In the genomic region with DNA sequence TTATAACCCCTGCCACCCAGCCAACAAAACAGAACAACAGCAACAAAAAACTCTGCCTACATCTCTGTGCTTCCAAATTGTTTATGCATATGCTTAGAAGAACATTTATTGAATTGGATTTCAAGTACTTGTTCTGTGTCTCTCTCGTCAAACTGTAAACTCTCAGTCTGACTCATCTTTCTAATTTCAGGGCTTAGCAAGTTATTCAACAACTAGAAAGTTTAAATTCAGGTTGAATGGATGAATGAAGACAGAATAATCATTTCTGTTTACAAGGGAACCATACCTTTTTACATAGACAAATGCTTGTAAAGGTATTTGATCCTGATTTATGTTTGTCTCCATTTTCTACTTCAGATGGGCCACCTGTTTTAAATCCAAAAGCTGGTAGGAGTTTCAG, we compare ENCODE assay signal across 12 cellular contexts. TPM values are rescaled to one million over a fixed set of nuclear protein-coding genes. Genes with fewer than 3 reads are reported as not detected.
A peak's percentile ranks its signal among the peaks of the same experiment; 100 is the strongest.
DNase-seq lines count a peak whose midpoint lies in the region; ATAC-seq, FAIRE-seq and TF ChIP-seq lines count a peak whose summit lies in the region.
"Had no signal": no experiment of that assay in that cellular context is flagged by ENCODE, and none has a peak within 500 bp of the region (broad histone marks: within the 10 kb centered on the region; RNA-seq: fewer than 3 reads in every experiment).

No MANE protein-coding gene starts in this region.

- no peak for FAIRE-seq in H1 (lab: Jason Lieb, UNC)

- H3K9me3 ChIP-seq in mammary epithelial cell (replicated peaks; ENCODE audit: insufficient read depth, low read length) (no peaks in the 10 kb centered on the region), H1 (ENCODE audit: insufficient read depth in 2 of 2, low read depth in 1 of 2, low read length in 1 of 2) (no peaks in the 10 kb centered on the region), uterus (no peaks in the 10 kb centered on the region)

- H3K36me3 ChIP-seq in mammary epithelial cell (ENCODE audit: insufficient read depth, low read length) (no peaks in the 10 kb centered on the region), H1 (ENCODE audit: control insufficient read depth in 2 of 4, insufficient read depth in 4 of 4, low read length in 3 of 4) (no peaks in the 10 kb centered on the region), uterus (no peaks in the 10 kb centered on the region)

- H3K56ac ChIP-seq in H1 (replicated peaks; ENCODE audit: insufficient read length, low read depth, low read length): no peak overlapping the region

- H3K23me2 ChIP-seq in H1 (ENCODE audit: low read depth, low read length): peaks cover 7% of the 10 kb centered on the region; the same call in 1 of the 2 replicates

- WGBS in mammary epithelial cell (ENCODE audit: low coverage, missing lambda C conversion rate): 90% methylated on average over 1 of the region's 1 CpG
- WGBS in H1 (ENCODE audit: extremely low coverage in 1 of 2, insufficient coverage in 1 of 2, insufficient read length in 1 of 2, insufficient replicate concordance in 2 of 2, low coverage in 1 of 2, low lambda C conversion rate in 2 of 2, missing lambda C conversion rate in 1 of 2), 2 experiments: 87% methylated on average over 1 of the region's 1 CpG; no CpG with 5 or more reads in 1 of the 2 experiments

- no peaks in the 10 kb centered on the region for H3K36me3 Mint-ChIP-seq in MCF 10A (ENCODE audit: insufficient read depth, unreplicated experiment)
- H3K36me3 Mint-ChIP-seq in activated CD8-positive, alpha-beta memory T cell treated with anti-CD3 and anti-CD28 coated beads, Interleukin-2, amount 10 ng/mL, durations not matched to agents 7 days and 5 days: no peaks in the 10 kb centered on the region

- H3K4me2 ChIP-seq in mammary epithelial cell (ENCODE audit: insufficient read depth, low read depth, low read length): no peak overlapping the region
- no peak overlapping the region; a peak in 1 of 4 replicates for H3K4me2 ChIP-seq in H1 (ENCODE audit: insufficient read depth in 1 of 2, low read depth in 2 of 2, low read length in 2 of 2)

- TF ChIP-seq POLR2A in H1 (IDR thresholded peaks at IDR 0.05; ENCODE audit: control extremely low read depth in 1 of 2, low read depth in 2 of 2, low read length in 2 of 2): no peak
- TF ChIP-seq POLR2A in uterus (IDR thresholded peaks at IDR 0.05): no peak

- peak overlapping the region; percentile 59 for H4K91ac ChIP-seq in H1 (replicated peaks; ENCODE audit: insufficient read length, low read length)

- peak overlapping the region; percentile 88 for H3K4me3 Mint-ChIP-seq in MCF 10A (ENCODE audit: unreplicated experiment)
- H3K4me3 Mint-ChIP-seq in activated CD8-positive, alpha-beta memory T cell treated with anti-CD3 and anti-CD28 coated beads, Interleukin-2, amount 10 ng/mL, durations not matched to agents 7 days and 5 days: no peak overlapping the region

- peaks cover 35% of the 10 kb centered on the region for H3K79me2 ChIP-seq in mammary epithelial cell (ENCODE audit: insufficient read depth, low read length)
- 0 out of 4 replicates have a peak, but pooled peaks cover 0 to 9% of the 10 kb centered on the region in 2 experiments for H3K79me2 ChIP-seq in H1 (ENCODE audit: control insufficient read depth in 1 of 2, insufficient read depth in 2 of 2, low read length in 2 of 2)

- H3K4me1 Mint-ChIP-seq in MCF 10A (ENCODE audit: insufficient read depth, unreplicated experiment): peaks cover 18% of the 10 kb centered on the region
- peaks cover 28% of the 10 kb centered on the region for H3K4me1 Mint-ChIP-seq in activated CD8-positive, alpha-beta memory T cell treated with anti-CD3 and anti-CD28 coated beads, Interleukin-2, amount 10 ng/mL, durations not matched to agents 7 days and 5 days

- H2BK12ac ChIP-seq in H1 (ENCODE audit: low read depth, low read length): no peak overlapping the region

- POLR2A ChIA-PET in MCF 10A (lab: Yijun Ruan, JAX): interaction anchor here (0.7 kb wide), 1 partner anchor 10 kb away, joined by 3 read pairs; no protein-coding TSS in a partner anchor
- POLR2A ChIA-PET in H1 (lab: Charles Lee; ENCODE audit: partially characterized antibody): interaction anchor here (2.1 kb wide), 1 partner anchor 75 kb away, joined by 7 read pairs; the partner anchor contains the start of gene C11orf91

- no peak overlapping the region for H2BK15ac ChIP-seq in H1 (ENCODE audit: low read length)

- TF ChIP-seq EP300 in H1 (IDR thresholded peaks at IDR 0.05; ENCODE audit: borderline replicate concordance in 1 of 2, low read depth in 2 of 2, low read length in 2 of 2): no peak

- no peak overlapping the region for H2BK5ac ChIP-seq in H1 (ENCODE audit: low read depth, low read length)

- CTCF ChIA-PET in MCF 10A (lab: Yijun Ruan, JAX) (interaction anchor here (2.7 kb wide), 1 partner anchor 32 kb away, joined by 17 read pairs; no protein-coding TSS in a partner anchor), mammary epithelial cell (lab: Charles Lee; ENCODE audit: low non-redundant PET) (no interaction called here), H1 (lab: Charles Lee; ENCODE audit: partially characterized antibody) (interaction anchor here (1.0 to 1.1 kb wide), 3 partner anchors 26 to 60 kb away, joined by 3 to 4 read pairs (median 3); no protein-coding TSS in a partner anchor)
- CTCF ChIA-PET in activated CD8-positive, alpha-beta memory T cell treated with anti-CD3 and anti-CD28 coated beads, Interleukin-2, amount 10 ng/mL, durations not matched to agents 7 days and 5 days (lab: Charles Lee): interaction anchor here (1.7 kb wide), 1 partner anchor 416 kb away, joined by 4 read pairs; no protein-coding TSS in a partner anchor

- no peak overlapping the region for H3K27ac ChIP-seq in mammary epithelial cell (ENCODE audit: insufficient read depth, low read depth, low read length)
- no peak overlapping the region for H3K27ac ChIP-seq in H1 (ENCODE audit: low read depth, low read length)
- H3K27ac ChIP-seq in uterus: no peak overlapping the region

- H3K9me3 Mint-ChIP-seq in MCF 10A (ENCODE audit: unreplicated experiment): no peaks in the 10 kb centered on the region
- no peaks in the 10 kb centered on the region for H3K9me3 Mint-ChIP-seq in activated CD8-positive, alpha-beta memory T cell treated with anti-CD3 and anti-CD28 coated beads, Interleukin-2, amount 10 ng/mL, durations not matched to agents 7 days and 5 days (ENCODE audit: low read depth)

- H3K23ac ChIP-seq in H1 (ENCODE audit: insufficient read length): no peak overlapping the region

- no peak for TF ChIP-seq RAD21 in H1 (IDR thresholded peaks at IDR 0.05 in 1 of 2, conservative IDR thresholded peaks at IDR 0.05 in 1 of 2; ENCODE audit: low read depth in 2 of 2, low read length in 2 of 2)

- H3K79me1 ChIP-seq in H1 (ENCODE audit: low read depth, low read length): no peaks in the 10 kb centered on the region

- H4K8ac ChIP-seq in H1 (ENCODE audit: extremely low read depth, insufficient read depth, low read length): no peak overlapping the region

- no peak overlapping the region for H3K27ac Mint-ChIP-seq in MCF 10A (ENCODE audit: low read depth, unreplicated experiment)
- H3K27ac Mint-ChIP-seq in activated CD8-positive, alpha-beta memory T cell treated with anti-CD3 and anti-CD28 coated beads, Interleukin-2, amount 10 ng/mL, durations not matched to agents 7 days and 5 days: no peak overlapping the region

- no peak overlapping the region for H3K14ac ChIP-seq in H1 (ENCODE audit: insufficient read length)

- no peaks in the 10 kb centered on the region for H4K20me1 ChIP-seq in mammary epithelial cell (ENCODE audit: insufficient read depth, low read length)
- peaks cover 2 to 13% of the 10 kb centered on the region in 2 experiments for H4K20me1 ChIP-seq in H1 (replicated peaks in 1 of 2; ENCODE audit: control insufficient read depth in 1 of 2, insufficient read depth in 2 of 2, low read length in 2 of 2)

- H3K27me3 ChIP-seq in mammary epithelial cell (ENCODE audit: insufficient read depth, low read length) (no peaks in the 10 kb centered on the region), H1 (replicated peaks in 1 of 4; ENCODE audit: control insufficient read depth in 3 of 4, extremely low read depth in 1 of 4, insufficient read depth in 3 of 4, low read length in 3 of 4) (peaks cover 0 to 13% (median 3%) of the 10 kb centered on the region in 4 experiments; a peak in 3 of 7 replicates), uterus (no peaks in the 10 kb centered on the region)

- peak; percentile 36 for ATAC-seq in HG02981 (IDR thresholded peaks at IDR 0.05; ENCODE audit: unreplicated experiment)
- ATAC-seq in activated CD8-positive, alpha-beta memory T cell treated with anti-CD3 and anti-CD28 coated beads, Interleukin-2, amount 10 ng/mL, durations not matched to agents 7 days and 5 days: no peak
- no peak for ATAC-seq in GM19035 (IDR thresholded peaks at IDR 0.05; ENCODE audit: unreplicated experiment)
- ATAC-seq: esophagus mucosa had no signal

- no peak overlapping the region for H3K18ac ChIP-seq in H1 (ENCODE audit: extremely low read depth, low read length)

- no peak overlapping the region for H4K5ac ChIP-seq in H1 (ENCODE audit: insufficient read length, low read depth, low read length)

- DNase-seq in MCF 10A (ENCODE audit: unreplicated experiment) (no peak), mammary epithelial cell (no peak), H1 (ENCODE audit: low read depth in 1 of 2, low spot score in 2 of 2) (no peak), hepatic stellate cell (ENCODE audit: low spot score) (no peak), uterus (no peak)
- DNase-seq in activated CD8-positive, alpha-beta memory T cell treated with anti-CD3 and anti-CD28 coated beads, Interleukin-2, amount 10 ng/mL, durations not matched to agents 7 days and 5 days: no peak
- DNase-seq: activated gamma-delta T cell treated with Interleukin-2 at 50 U/mL for 16 hours; NCI-H226; stimulated activated CD4-positive, alpha-beta T cell treated with anti-CD3 and anti-CD28 coated beads, Interleukin-1b, Interleukin-23, amount 100 ng/mL, for 48 hours had no signal

- H2AFZ ChIP-seq in mammary epithelial cell (ENCODE audit: low read depth, low read length) (no peak overlapping the region), H1 (ENCODE audit: low read length) (no peak overlapping the region)

- in situ Hi-C loops in mammary epithelial cell (cut with MboI; ENCODE audit: low sequenced_read_pairs in 2 of 2): no loop called here

- intact Hi-C loops in MCF 10A (cut with micrococcal nuclease): no loop called here
- intact Hi-C loops in mammary epithelial cell (cut with micrococcal nuclease): no loop called here
- intact Hi-C loops in uterus (cut with DNase I; ENCODE audit: low total_unique reads): no loop called here

- H3K9ac ChIP-seq in mammary epithelial cell (ENCODE audit: insufficient read depth, low read length) (no peak overlapping the region), H1 (replicated peaks in 1 of 4; ENCODE audit: extremely low read depth in 1 of 4, low read depth in 3 of 4, low read length in 3 of 4) (no peak overlapping the region)

- no peak overlapping the region for H3K4me3 ChIP-seq in mammary epithelial cell (replicated peaks in 1 of 3; ENCODE audit: insufficient read depth in 1 of 3, low read depth in 2 of 3, low read length in 3 of 3)
- no peak overlapping the region for H3K4me3 ChIP-seq in H1 (ENCODE audit: extremely low read depth in 1 of 4, insufficient read depth in 2 of 4, low read depth in 3 of 4, low read length in 4 of 4)
- H3K4me3 ChIP-seq in uterus: no peak overlapping the region

- dilution Hi-C loops in mammary epithelial cell (cut with HindIII; ENCODE audit: low sequenced_read_pairs): no loop called here

- H2BK20ac ChIP-seq in H1 (ENCODE audit: low read length): no peak overlapping the region

- TF ChIP-seq CTCF in MCF 10A (IDR thresholded peaks at IDR 0.05; ENCODE audit: unreplicated experiment) (no peak), mammary epithelial cell (conservative IDR thresholded peaks at IDR 0.05 in 1 of 2, IDR thresholded peaks at IDR 0.05 in 1 of 2; ENCODE audit: extremely low read depth in 1 of 2, insufficient read depth in 1 of 2, low read depth in 1 of 2, low read length in 2 of 2) (no peak), H1 (IDR thresholded peaks at IDR 0.05; ENCODE audit: control extremely low read depth in 1 of 3, insufficient read depth in 1 of 3, low read depth in 1 of 3, low read length in 3 of 3) (no peak), uterus (IDR thresholded peaks at IDR 0.05) (no peak)

- H3K4me1 ChIP-seq in mammary epithelial cell (ENCODE audit: insufficient read depth, low read length) (peaks cover 29% of the 10 kb centered on the region), H1 (replicated peaks in 1 of 4; ENCODE audit: control insufficient read depth in 3 of 4, insufficient read depth in 4 of 4, low read length in 3 of 4) (peaks cover 11 to 17% (median 13%) of the 10 kb centered on the region in 4 experiments), uterus (no peaks in the 10 kb centered on the region)

- H2AK5ac ChIP-seq in H1 (ENCODE audit: low read depth, low read length): no peak overlapping the region

- H3K27me3 Mint-ChIP-seq in MCF 10A (ENCODE audit: insufficient read depth, unreplicated experiment): peaks cover 11% of the 10 kb centered on the region
- peaks cover 45% of the 10 kb centered on the region for H3K27me3 Mint-ChIP-seq in activated CD8-positive, alpha-beta memory T cell treated with anti-CD3 and anti-CD28 coated beads, Interleukin-2, amount 10 ng/mL, durations not matched to agents 7 days and 5 days

- no TSS peak for BruUV-seq in MCF 10A (replicated peaks; lab: Mats Ljungman, UMichigan)
- BruUV-seq in mammary epithelial cell (replicated peaks; lab: Mats Ljungman, UMichigan): no TSS peak

- peak overlapping the region; percentile 32 for H3K4ac ChIP-seq in H1 (replicated peaks; ENCODE audit: insufficient read length, low read depth, low read length)

- no peak overlapping the region for H2BK120ac ChIP-seq in H1 (replicated peaks; ENCODE audit: low read depth, low read length)

RNA-seq across cellular contexts. Expression of gene FBXO3, which starts 1.5 kb away (rescaled TPM):
- total RNA-seq in MCF 10A (2022) (20.1 and 22.7 TPM in 2 replicates), mammary epithelial cell (10 to 100 TPM; 27.6 to 44.8 TPM), uterus (10 to 100 TPM; 12.0 to 92.7 (median 47.8) TPM)
- polyA plus RNA-seq in mammary epithelial cell (33.0 TPM), H1 (2011; rRNA removed) (11.8 and 15.9 TPM in 2 replicates)
- polyA minus RNA-seq in mammary epithelial cell: 44.2 TPM
- total RNA-seq in H1 (2021; fragmentation: NEBNext Ultra II Directional; extraction: Animal tissue kit (Norgen Biotek cat#: 25700)): 19.7 and 25.7 TPM in 2 replicates
- polyA plus RNA-seq in H1 (2011; cell fraction: cytosol; rRNA removed): 20.6 TPM
- polyA plus RNA-seq in H1 (2011; cell fraction: nucleus; rRNA removed): 7.3 TPM
- polyA plus RNA-seq in H1 (2012, experiment 1 of 2): 16.4 to 30.8 TPM (median 22.8 TPM) in 4 replicates
- 2.0 TPM for polyA plus RNA-seq in H1 (2012, experiment 2 of 2)
- 10.9 TPM for polyA plus RNA-seq in H1 (2013, experiment 1 of 2)
- polyA plus RNA-seq in H1 (2013, experiment 2 of 2): 11.4 TPM
- polyA minus RNA-seq in H1 (2011; rRNA and poly(A)+ RNA removed): 24.8 and 31.2 TPM in 2 replicates
- 17.8 TPM for polyA minus RNA-seq in H1 (2011; cell fraction: cytosol; rRNA and poly(A)+ RNA removed)
- polyA minus RNA-seq in H1 (2011; cell fraction: nucleus; rRNA and poly(A)+ RNA removed): 14.3 TPM
- total RNA-seq in activated CD8-positive, alpha-beta memory T cell treated with anti-CD3 and anti-CD28 coated beads, Interleukin-2, amount 10 ng/mL, durations not matched to agents 7 days and 5 days: 10 to 100 TPM; 14.9 to 17.0 TPM

RNA-seq across cellular contexts. Expression of gene CD59, which starts 39.6 kb away (rescaled TPM):
- total RNA-seq in MCF 10A (2022): 597 and 618 TPM in 2 replicates
- 1,000 to 10,000 TPM; 1,038 to 1,326 TPM for total RNA-seq in mammary epithelial cell
- polyA plus RNA-seq in mammary epithelial cell: 1,397 TPM
- 796 TPM for polyA minus RNA-seq in mammary epithelial cell
- total RNA-seq in H1 (2021; fragmentation: NEBNext Ultra II Directional; extraction: Animal tissue kit (Norgen Biotek cat#: 25700)): 90.3 and 101 TPM in 2 replicates
- 38.7 and 63.1 TPM in 2 replicates for polyA plus RNA-seq in H1 (2011; rRNA removed)
- 60.8 TPM for polyA plus RNA-seq in H1 (2011; cell fraction: cytosol; rRNA removed)
- 34.8 TPM for polyA plus RNA-seq in H1 (2011; cell fraction: nucleus; rRNA removed)
- 68.1 to 85.4 TPM (median 79.2 TPM) in 4 replicates for polyA plus RNA-seq in H1 (2012, experiment 1 of 2)
- 21.8 TPM for polyA plus RNA-seq in H1 (2012, experiment 2 of 2)
- polyA plus RNA-seq in H1 (2013, experiment 1 of 2): 74.9 TPM
- 94.6 TPM for polyA plus RNA-seq in H1 (2013, experiment 2 of 2)
- 96.0 and 153 TPM in 2 replicates for polyA minus RNA-seq in H1 (2011; rRNA and poly(A)+ RNA removed)
- polyA minus RNA-seq in H1 (2011; cell fraction: cytosol; rRNA and poly(A)+ RNA removed): 22.2 TPM
- polyA minus RNA-seq in H1 (2011; cell fraction: nucleus; rRNA and poly(A)+ RNA removed): 33.5 TPM
- 10 to 100 TPM; 54.1 to 70.5 TPM for total RNA-seq in activated CD8-positive, alpha-beta memory T cell treated with anti-CD3 and anti-CD28 coated beads, Interleukin-2, amount 10 ng/mL, durations not matched to agents 7 days and 5 days
- 100 to 1,000 TPM; 221 to 621 (median 300) TPM for total RNA-seq in uterus
